14 cellular contexts compared by ENCODE assay signal in genomic region chr7:101879565-101879964, GRCh38.
"Had no signal": no experiment of that assay in that cellular context is flagged by ENCODE, and none has a peak within 500 bp of the region (broad histone marks: within the 10 kb centered on the region; RNA-seq: fewer than 3 reads in every experiment).

No MANE protein-coding gene starts in this region.

- H3K27me3 ChIP-seq: dorsolateral prefrontal cortex, esophagus muscularis mucosa, tibial nerve had no signal

- H3K27ac ChIP-seq: tibial nerve, WERI-Rb-1 had no signal

- H3K9me3 ChIP-seq: esophagus muscularis mucosa, tibial nerve had no signal

- H3K36me3 ChIP-seq: esophagus muscularis mucosa, tibial nerve, WERI-Rb-1 had no signal

- H3K9me3 Mint-ChIP-seq: activated CD8-positive, alpha-beta T cell treated with anti-CD3 and anti-CD28 coated beads for 36 hours; activated naive CD8-positive, alpha-beta T cell treated with anti-CD3 and anti-CD28 coated beads for 36 hours; activated T-cell treated with anti-CD3 and anti-CD28 coated beads, Interleukin-2, amount 50 U/mL, for 72 hours; naive thymus-derived CD8-positive, alpha-beta T cell had no signal

- H3K27me3 Mint-ChIP-seq: activated CD8-positive, alpha-beta T cell treated with anti-CD3 and anti-CD28 coated beads for 36 hours; activated naive CD8-positive, alpha-beta T cell treated with anti-CD3 and anti-CD28 coated beads for 36 hours; naive thymus-derived CD8-positive, alpha-beta T cell had no signal

- H3K4me3 Mint-ChIP-seq: activated CD8-positive, alpha-beta T cell treated with anti-CD3 and anti-CD28 coated beads for 36 hours; activated naive CD8-positive, alpha-beta T cell treated with anti-CD3 and anti-CD28 coated beads for 36 hours; activated T-cell treated with anti-CD3 and anti-CD28 coated beads, Interleukin-2, amount 50 U/mL, for 72 hours had no signal

- ATAC-seq: activated CD8-positive, alpha-beta T cell treated with anti-CD3 and anti-CD28 coated beads for 36 hours; activated T-cell treated with anti-CD3 and anti-CD28 coated beads, Interleukin-2, amount 50 U/mL, for 72 hours; left colon; naive thymus-derived CD8-positive, alpha-beta T cell had no signal

- H3K27ac Mint-ChIP-seq: activated CD8-positive, alpha-beta T cell treated with anti-CD3 and anti-CD28 coated beads for 36 hours; activated naive CD8-positive, alpha-beta T cell treated with anti-CD3 and anti-CD28 coated beads for 36 hours; activated T-cell treated with anti-CD3 and anti-CD28 coated beads, Interleukin-2, amount 50 U/mL, for 72 hours had no signal

- H3K4me3 ChIP-seq: dorsolateral prefrontal cortex, esophagus muscularis mucosa, lung, tibial nerve had no signal

- DNase-seq: activated CD4-positive, alpha-beta T cell treated with anti-CD3 and anti-CD28 coated beads for 4 hours; activated CD8-positive, alpha-beta memory T cell treated with anti-CD3 and anti-CD28 coated beads, Interleukin-2, amount 50 U/mL, for 4 hours; activated CD8-positive, alpha-beta T cell treated with anti-CD3 and anti-CD28 coated beads for 36 hours; activated gamma-delta T cell treated with Interleukin-2 at 50 U/mL for 16 hours; activated naive CD8-positive, alpha-beta T cell treated with anti-CD3 and anti-CD28 coated beads for 36 hours; activated T-cell treated with anti-CD3 and anti-CD28 coated beads, Interleukin-2, amount 50 U/mL, for 72 hours; anterior cingulate cortex; dorsolateral prefrontal cortex; left colon; naive thymus-derived CD8-positive, alpha-beta T cell; WERI-Rb-1 had no signal
